Comparison of ENCODE assay signal across 15 cellular contexts in the genomic region with DNA sequence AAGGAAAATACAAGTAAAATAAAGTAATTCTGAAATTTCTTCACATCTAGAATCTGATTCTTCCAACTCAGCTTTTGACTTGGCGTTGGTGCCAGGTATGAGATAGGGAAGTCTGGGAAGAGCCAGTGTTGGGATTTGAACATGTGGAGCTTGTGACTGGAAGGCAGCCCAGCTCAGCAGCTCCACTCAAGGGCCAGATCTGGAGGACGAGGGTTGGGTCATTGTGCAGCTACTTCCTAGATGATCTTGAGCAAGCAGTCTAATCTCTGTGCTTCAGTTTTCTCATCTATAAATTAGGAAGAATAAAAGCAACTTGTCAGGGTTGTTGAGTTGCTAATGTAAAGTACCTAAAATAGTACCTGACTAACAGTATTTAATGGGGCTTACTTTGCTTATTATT. TPM values are rescaled to one million over a fixed set of nuclear protein-coding genes. Genes with fewer than 3 reads are reported as not detected.
A peak's percentile ranks its signal among the peaks of the same experiment; 100 is the strongest.
DNase-seq lines count a peak whose midpoint lies in the region; ATAC-seq, FAIRE-seq and TF ChIP-seq lines count a peak whose summit lies in the region.
"Had no signal": no experiment of that assay in that cellular context is flagged by ENCODE, and none has a peak within 500 bp of the region (broad histone marks: within the 10 kb centered on the region; RNA-seq: fewer than 3 reads in every experiment).

No MANE protein-coding gene starts in this region.

- peak overlapping the region; percentile 71 for H3K4me2 ChIP-seq in Loucy (ENCODE audit: low read depth, low read length, poor library complexity, severe bottlenecking)

- H4K20me1 ChIP-seq in Loucy (ENCODE audit: insufficient read depth, low read length, poor library complexity, severe bottlenecking) = peaks cover 6% of the 10 kb centered on the region

- peak overlapping the region; percentile 56 for H3K9ac ChIP-seq in Loucy (ENCODE audit: low read depth, low read length, poor library complexity, severe bottlenecking)

- peak overlapping the region; percentile 27 for H3K27ac ChIP-seq in CD8-positive, alpha-beta memory T cell (ENCODE audit: low read depth, low read length)
- H3K27ac ChIP-seq in pancreas = no peak overlapping the region
- H3K27ac ChIP-seq: body of pancreas, prostate gland, suprapubic skin had no signal

- CTCF ChIA-PET in CD8-positive, alpha-beta memory T cell (lab: Charles Lee) = interaction anchor here (0.8 to 1.7 kb wide), 9 partner anchors 10 to 278 kb away, joined by 3 to 8 read pairs (median 3); no protein-coding TSS in a partner anchor

- peaks cover 89% of the 10 kb centered on the region for H3K4me1 ChIP-seq in CD8-positive, alpha-beta memory T cell (ENCODE audit: insufficient read depth, low read length)
- H3K4me1 ChIP-seq in Loucy (ENCODE audit: insufficient read depth, low read length, poor library complexity, severe bottlenecking) = peaks cover 82% of the 10 kb centered on the region
- no peaks in the 10 kb centered on the region for H3K4me1 ChIP-seq in pancreas

- peaks cover 72% of the 10 kb centered on the region for H3K79me2 ChIP-seq in Loucy (ENCODE audit: insufficient read depth, low read length)

- peak overlapping the region; percentile 85 to 98 (median 96) for H3K27ac Mint-ChIP-seq in CD8-positive, alpha-beta memory T cell
- peak overlapping the region; percentile 44 for H3K27ac Mint-ChIP-seq in osteocyte (ENCODE audit: unreplicated experiment)
- H3K27ac Mint-ChIP-seq: memory B cell had no signal

- H3K36me3 Mint-ChIP-seq in CD8-positive, alpha-beta memory T cell = peaks cover 0 to 9% (median 3%) of the 10 kb centered on the region in 3 donors
- H3K36me3 Mint-ChIP-seq in osteocyte (ENCODE audit: unreplicated experiment) = peaks cover 13% of the 10 kb centered on the region

- 0 out of 2 replicates have a peak, but pooled peaks have one; percentile 20 for TF ChIP-seq CTCF in Loucy (conservative IDR thresholded peaks at IDR 0.05; ENCODE audit: low read length)
- TF ChIP-seq CTCF in osteocyte (IDR thresholded peaks at IDR 0.05) = no peak
- no peak for TF ChIP-seq CTCF in pancreas (IDR thresholded peaks at IDR 0.05)

- H3K27me3 ChIP-seq in CD8-positive, alpha-beta memory T cell (ENCODE audit: insufficient read depth, low read length, poor library complexity, severe bottlenecking) = no peaks in the 10 kb centered on the region
- H3K27me3 ChIP-seq in Loucy (ENCODE audit: insufficient read depth, low read length, poor library complexity, severe bottlenecking) = no peaks in the 10 kb centered on the region
- H3K27me3 ChIP-seq in pancreas = no peaks in the 10 kb centered on the region
- H3K27me3 ChIP-seq: body of pancreas, suprapubic skin had no signal

- no peaks in the 10 kb centered on the region for H3K9me3 Mint-ChIP-seq in CD8-positive, alpha-beta memory T cell
- no peaks in the 10 kb centered on the region for H3K9me3 Mint-ChIP-seq in osteocyte (ENCODE audit: unreplicated experiment)
- H3K9me3 Mint-ChIP-seq: memory B cell had no signal

- peak overlapping the region; percentile 48 to 78 (median 64) for H3K4me3 Mint-ChIP-seq in CD8-positive, alpha-beta memory T cell
- no peak overlapping the region for H3K4me3 Mint-ChIP-seq in osteocyte (ENCODE audit: unreplicated experiment)
- H3K4me3 Mint-ChIP-seq: memory B cell had no signal

- no peak for DNase-seq in CD8-positive, alpha-beta memory T cell
- DNase-seq in amniotic epithelial cell (ENCODE audit: low read depth) (peak; percentile 65), osteocyte (ENCODE audit: extremely low spot score, unreplicated experiment) (no peak), pancreas (no peak)
- DNase-seq: esophagus squamous epithelium, NCI-H1436, NCI-H82 had no signal

- peak overlapping the region; percentile 16 for H3K4me3 ChIP-seq in CD8-positive, alpha-beta memory T cell (ENCODE audit: low read length)
- peak overlapping the region; percentile 60 for H3K4me3 ChIP-seq in Loucy (ENCODE audit: low read length, poor library complexity, severe bottlenecking)
- no peak overlapping the region for H3K4me3 ChIP-seq in pancreas
- H3K4me3 ChIP-seq: body of pancreas, esophagus squamous epithelium, prostate gland, suprapubic skin had no signal

- no peaks in the 10 kb centered on the region for H3K9me2 ChIP-seq in Loucy (replicated peaks; ENCODE audit: low read depth, low read length)

- no peak for FAIRE-seq in pancreas (lab: Jason Lieb, UNC)
- FAIRE-seq: D721Med had no signal

- peaks cover 82 to 91% (median 86%) of the 10 kb centered on the region in 3 donors for H3K4me1 Mint-ChIP-seq in CD8-positive, alpha-beta memory T cell
- H3K4me1 Mint-ChIP-seq in osteocyte (ENCODE audit: unreplicated experiment) = peaks cover 63% of the 10 kb centered on the region

- no peak overlapping the region for H2AFZ ChIP-seq in Loucy (ENCODE audit: low read length)

- H3F3A ChIP-seq in Loucy (ENCODE audit: low read depth) = peaks cover 10% of the 10 kb centered on the region; the same call in 1 of the 2 replicates

- ATAC-seq in GM21367 (IDR thresholded peaks at IDR 0.05; ENCODE audit: unreplicated experiment) (no peak), pancreas (no peak), GM18858 (IDR thresholded peaks at IDR 0.05; ENCODE audit: unreplicated experiment) (no peak)
- ATAC-seq: body of pancreas had no signal

- H3K36me3 ChIP-seq in CD8-positive, alpha-beta memory T cell (ENCODE audit: insufficient read depth, low read length) = no peaks in the 10 kb centered on the region
- H3K36me3 ChIP-seq in Loucy (ENCODE audit: insufficient read depth, low read length) (no peaks in the 10 kb centered on the region), pancreas (no peaks in the 10 kb centered on the region)
- H3K36me3 ChIP-seq: esophagus squamous epithelium, prostate gland, suprapubic skin had no signal

- POLR2A ChIA-PET in CD8-positive, alpha-beta memory T cell (lab: Charles Lee) = interaction anchor here (0.5 to 1.3 kb wide), 2 partner anchors 206 to 1305 kb away, joined by 3 read pairs; partner anchors contain the start of gene PTTG1IP

- intact Hi-C loops in pancreas (cut with DNase I) = no loop called here

- H3K9me3 ChIP-seq in CD8-positive, alpha-beta memory T cell (ENCODE audit: low read length) = no peaks in the 10 kb centered on the region
- no peaks in the 10 kb centered on the region for H3K9me3 ChIP-seq in Loucy (ENCODE audit: insufficient read depth, low read depth, low read length)
- no peaks in the 10 kb centered on the region for H3K9me3 ChIP-seq in pancreas
- H3K9me3 ChIP-seq: body of pancreas, esophagus squamous epithelium, prostate gland, suprapubic skin had no signal

- H3K27me3 Mint-ChIP-seq in CD8-positive, alpha-beta memory T cell = peaks cover 0 to 1% of the 10 kb centered on the region in 2 donors
- H3K27me3 Mint-ChIP-seq in osteocyte (ENCODE audit: unreplicated experiment) = no peaks in the 10 kb centered on the region
- H3K27me3 Mint-ChIP-seq: memory B cell had no signal

- WGBS in pancreas, 2 donors = 65 to 71% methylated on average over 2 of the region's 2 CpGs

RNA-seq across cellular contexts. Expression of gene ADARB1, which starts 5.0 kb away (rescaled TPM):
- 10 to 100 TPM; 28.9 to 29.5 TPM for total RNA-seq in CD8-positive, alpha-beta memory T cell
- 11.8 TPM for polyA plus RNA-seq in CD8-positive, alpha-beta memory T cell
- total RNA-seq in osteocyte = 126 and 130 TPM in 2 replicates
- total RNA-seq in pancreas = 10 to 100 TPM in 1 of 6 donors, 1 to 10 TPM in 5; 5.4 to 10.1 (median 6.3) TPM
- polyA plus RNA-seq in pancreas = 1 to 10 TPM; 5.6 to 7.9 TPM

Comparison
In these comparisons a context has a peak if more than half of its experiments do, and no peak if none do; other contexts are left out.
1. H3K4me3 ChIP-seq: peak in CD8-positive, alpha-beta memory T cell (single experiment) and Loucy (single experiment); none in pancreas (0 of 4).